ENCODE assay signal across 11 cellular contexts in the genomic region with DNA sequence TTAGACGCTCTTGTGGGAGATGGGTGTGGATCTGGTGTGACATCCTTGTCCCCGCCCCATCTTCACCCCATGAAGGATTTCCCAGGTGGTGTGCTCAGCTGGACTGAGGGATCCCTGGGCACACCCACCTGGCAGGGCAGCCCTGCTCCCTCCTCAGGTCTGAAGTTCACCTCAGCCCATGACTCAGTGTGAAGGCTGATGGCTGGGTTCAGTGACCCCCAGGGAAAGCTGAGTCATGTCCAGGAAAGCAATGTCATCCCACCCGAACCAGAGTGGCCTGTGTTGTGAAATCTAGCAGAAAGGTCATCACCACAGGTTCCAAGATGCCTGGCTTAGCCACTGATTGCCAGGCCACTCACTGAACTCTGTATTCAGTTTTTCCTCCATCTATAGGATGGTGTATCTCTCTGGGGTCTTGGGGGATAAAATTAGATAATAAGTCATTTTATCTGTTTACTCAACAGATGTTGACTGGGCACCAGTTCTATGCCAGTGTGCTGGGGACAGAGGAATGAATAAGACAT.
DNase-seq lines count a peak whose midpoint lies in the region; ATAC-seq and TF ChIP-seq lines count a peak whose summit lies in the region.
"Had no signal": no experiment of that assay in that cellular context is flagged by ENCODE, and none has a peak within 500 bp of the region (broad histone marks: within the 10 kb centered on the region; RNA-seq: fewer than 3 reads in every experiment).

No MANE protein-coding gene starts in this region.

- H3K4me3 ChIP-seq in mucosa of descending colon: no peak overlapping the region
- H3K4me3 ChIP-seq in Karpas-422 (ENCODE audit: low read length): no peak overlapping the region
- H3K4me3 ChIP-seq: skin epidermis, thyroid gland had no signal

- ATAC-seq in mucosa of descending colon: peak; percentile 82
- no peak for ATAC-seq in CD4-positive, alpha-beta T cell (ENCODE audit: poor library complexity)
- ATAC-seq in GM18520 (IDR thresholded peaks at IDR 0.05; ENCODE audit: unreplicated experiment): no peak
- ATAC-seq in HG03175 (IDR thresholded peaks at IDR 0.05; ENCODE audit: unreplicated experiment): no peak

- no peak overlapping the region for H3K4me3 Mint-ChIP-seq in CD4-positive, alpha-beta T cell

- TF ChIP-seq RAD21 in Ishikawa (IDR thresholded peaks at IDR 0.05; ENCODE audit: low read depth): no peak

- TF ChIP-seq EP300 in Ishikawa (IDR thresholded peaks at IDR 0.05; ENCODE audit: borderline replicate concordance): no peak; the same call in 1 of the 2 replicates

- no peak overlapping the region for H3K27ac Mint-ChIP-seq in CD4-positive, alpha-beta T cell

- no peaks in the 10 kb centered on the region for H3K79me2 ChIP-seq in Karpas-422 (ENCODE audit: low read length)

- H3K27me3 ChIP-seq in CD4-positive, alpha-beta T cell (ENCODE audit: control insufficient read depth, insufficient read depth, low read length): no peaks in the 10 kb centered on the region
- no peaks in the 10 kb centered on the region for H3K27me3 ChIP-seq in Karpas-422 (ENCODE audit: low read length)
- H3K27me3 ChIP-seq: thyroid gland had no signal

- peaks cover 29% of the 10 kb centered on the region for H3K4me1 Mint-ChIP-seq in CD4-positive, alpha-beta T cell (ENCODE audit: low read depth)

- H3K4me1 ChIP-seq in mucosa of descending colon (ENCODE audit: low read depth) (peaks cover 46% of the 10 kb centered on the region), Karpas-422 (ENCODE audit: low read length) (no peaks in the 10 kb centered on the region)

- CTCF ChIA-PET in CD4-positive, alpha-beta T cell (lab: Charles Lee): no interaction called here

- H3K9ac ChIP-seq in Karpas-422 (ENCODE audit: low read length): no peak overlapping the region

- no peaks in the 10 kb centered on the region for H3K36me3 Mint-ChIP-seq in CD4-positive, alpha-beta T cell (ENCODE audit: low read depth)

- no peak overlapping the region for H2AFZ ChIP-seq in Karpas-422 (ENCODE audit: low read length)

- H3K27me3 Mint-ChIP-seq in CD4-positive, alpha-beta T cell: no peaks in the 10 kb centered on the region

- no peaks in the 10 kb centered on the region for H3K9me2 ChIP-seq in Karpas-422 (replicated peaks; ENCODE audit: insufficient read depth, low read length)

- no peaks in the 10 kb centered on the region for H3K9me3 ChIP-seq in mucosa of descending colon
- H3K9me3 ChIP-seq in CD4-positive, alpha-beta T cell (ENCODE audit: control insufficient read depth, low read length): no peaks in the 10 kb centered on the region
- no peaks in the 10 kb centered on the region for H3K9me3 ChIP-seq in Karpas-422 (ENCODE audit: low read length)
- H3K9me3 ChIP-seq: thyroid gland had no signal

- H3K4me2 ChIP-seq in Karpas-422 (ENCODE audit: low read depth, low read length, poor library complexity, severe bottlenecking): no peak overlapping the region

- no peak for TF ChIP-seq CTCF in mucosa of descending colon (IDR thresholded peaks at IDR 0.05)
- TF ChIP-seq CTCF in CD4-positive, alpha-beta T cell (IDR thresholded peaks at IDR 0.05): no peak

- H3K36me3 ChIP-seq in mucosa of descending colon (ENCODE audit: low read depth) (no peaks in the 10 kb centered on the region), Karpas-422 (ENCODE audit: insufficient read depth, low read length) (no peaks in the 10 kb centered on the region)
- H3K36me3 ChIP-seq: thyroid gland had no signal

- DNase-seq in AG20443 (ENCODE audit: low spot score): peak; percentile 57
- peak; percentile 71 for DNase-seq in dermis blood vessel endothelial cell
- DNase-seq in mucosa of descending colon: peak; percentile 69 to 87 (median 73)
- no peak for DNase-seq in CD4-positive, alpha-beta T cell
- DNase-seq in Karpas-422: no peak
- DNase-seq: thyroid gland had no signal

- no peaks in the 10 kb centered on the region for H3K9me3 Mint-ChIP-seq in CD4-positive, alpha-beta T cell

- no peak overlapping the region for H3K27ac ChIP-seq in CD4-positive, alpha-beta T cell (ENCODE audit: low read depth, low read length)
- H3K27ac ChIP-seq in Karpas-422 (ENCODE audit: low read length): no peak overlapping the region
- H3K27ac ChIP-seq: skin epidermis, thyroid gland, VCaP had no signal

- POLR2A ChIA-PET in CD4-positive, alpha-beta T cell (lab: Charles Lee): no interaction called here

- H4K20me1 ChIP-seq in Karpas-422 (ENCODE audit: insufficient read depth, low read depth, low read length): no peaks in the 10 kb centered on the region

- intact Hi-C loops in mucosa of descending colon (cut with DNase I, micrococcal nuclease): no loop called here
- intact Hi-C loops in CD4-positive, alpha-beta T cell (cut with DNase I, micrococcal nuclease): no loop called here

TF ChIP-seq in Ishikawa, 13 proteins besides CTCF, POLR2A, EP300 and RAD21:
- 0 out of 2 replicates have a peak, but pooled peaks have one; percentile 11 for TF ChIP-seq NFIC (IDR thresholded peaks at IDR 0.05)
- TF ChIP-seq CEBPB (IDR thresholded peaks at IDR 0.05): peak; percentile 79
- TF ChIP-seq FOXM1 (IDR thresholded peaks at IDR 0.05; ENCODE audit: borderline replicate concordance, low read depth): no peak
- TF ChIP-seq, protein P1, sequence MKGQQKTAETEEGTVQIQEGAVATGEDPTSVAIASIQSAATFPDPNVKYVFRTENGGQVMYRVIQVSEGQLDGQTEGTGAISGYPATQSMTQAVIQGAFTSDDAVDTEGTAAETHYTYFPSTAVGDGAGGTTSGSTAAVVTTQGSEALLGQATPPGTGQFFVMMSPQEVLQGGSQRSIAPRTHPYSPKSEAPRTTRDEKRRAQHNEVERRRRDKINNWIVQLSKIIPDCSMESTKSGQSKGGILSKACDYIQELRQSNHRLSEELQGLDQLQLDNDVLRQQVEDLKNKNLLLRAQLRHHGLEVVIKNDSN (IDR thresholded peaks at IDR 0.05): no peak

Comparison
In these comparisons a context has a peak if more than half of its experiments do, and no peak if none do; other contexts are left out.
1. DNase-seq: peak in AG20443 (single experiment), dermis blood vessel endothelial cell (single experiment) and mucosa of descending colon (3 of 3); none in CD4-positive, alpha-beta T cell (0 of 10) and Karpas-422 (single experiment).